Comparison of ENCODE assay signal across 15 cellular contexts in the genomic region with DNA sequence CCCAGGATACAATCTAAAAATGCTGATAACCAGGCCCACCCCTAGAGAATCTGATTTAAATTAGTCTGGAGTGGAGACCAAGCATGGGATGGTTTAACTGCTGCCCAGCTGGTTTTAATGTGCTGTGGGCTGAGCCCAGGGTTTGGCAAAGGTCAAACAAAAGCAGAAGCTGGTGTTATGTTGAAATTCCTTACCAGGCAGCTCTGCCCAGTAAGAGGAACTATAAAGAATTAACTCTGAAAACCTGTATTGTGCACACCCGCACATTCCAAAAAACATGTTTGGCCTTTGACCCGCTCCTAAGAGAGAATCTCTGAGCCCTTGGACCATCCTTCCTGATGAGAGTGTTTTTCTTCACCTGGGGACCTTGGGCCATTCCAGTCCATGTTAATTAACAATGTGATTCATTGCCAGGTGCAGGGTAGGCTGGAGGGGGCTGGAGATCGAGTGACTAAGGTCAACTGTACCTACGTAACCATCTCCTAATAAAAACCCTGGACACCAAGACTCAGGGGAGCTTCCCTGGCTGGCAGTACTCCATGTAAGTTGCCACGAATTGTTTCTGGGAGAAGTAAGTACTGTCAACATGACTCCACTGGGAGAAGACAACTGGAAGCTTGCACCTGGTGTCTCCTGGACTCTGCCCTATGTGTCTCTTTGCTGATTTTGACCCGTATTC. TPM values are rescaled to one million over a fixed set of nuclear protein-coding genes. Genes with fewer than 3 reads are reported as not detected.
A peak's percentile ranks its signal among the peaks of the same experiment; 100 is the strongest.
DNase-seq lines count a peak whose midpoint lies in the region; ATAC-seq and TF ChIP-seq lines count a peak whose summit lies in the region.
"Had no signal": no experiment of that assay in that cellular context is flagged by ENCODE, and none has a peak within 500 bp of the region (broad histone marks: within the 10 kb centered on the region; RNA-seq: fewer than 3 reads in every experiment).

No MANE protein-coding gene starts in this region.

- intact Hi-C loops in MCF 10A (cut with micrococcal nuclease) = no loop called here
- intact Hi-C loops in mammary epithelial cell (cut with micrococcal nuclease) = no loop called here
- intact Hi-C loops in right lobe of liver (cut with DNase I) = no loop called here
- intact Hi-C loops in ascending aorta (cut with DNase I) = no loop called here
- intact Hi-C loops in CD4-positive, alpha-beta memory T cell (cut with micrococcal nuclease) = no loop called here
- intact Hi-C loops in Caco-2 (cut with micrococcal nuclease; ENCODE audit: unreplicated experiment) = no loop called here

- H3K36me3 Mint-ChIP-seq in MCF 10A (ENCODE audit: insufficient read depth, unreplicated experiment) (peaks cover 5% of the 10 kb centered on the region), Caco-2 (ENCODE audit: insufficient read depth, unreplicated experiment) (peaks cover 4% of the 10 kb centered on the region)
- H3K36me3 Mint-ChIP-seq in activated T-helper 17 cell treated with anti-CD3 and anti-CD28 coated beads, Interleukin-2, amount 50 U/mL, for 72 hours (ENCODE audit: low read depth) = no peaks in the 10 kb centered on the region
- H3K36me3 Mint-ChIP-seq in CD4-positive, alpha-beta memory T cell = no peaks in the 10 kb centered on the region

- no peaks in the 10 kb centered on the region for H3K27me3 Mint-ChIP-seq in MCF 10A (ENCODE audit: insufficient read depth, unreplicated experiment)
- H3K27me3 Mint-ChIP-seq in activated T-helper 17 cell treated with anti-CD3 and anti-CD28 coated beads, Interleukin-2, amount 50 U/mL, for 72 hours = no peaks in the 10 kb centered on the region
- peaks cover 2 to 5% of the 10 kb centered on the region in 2 donors for H3K27me3 Mint-ChIP-seq in CD4-positive, alpha-beta memory T cell
- H3K27me3 Mint-ChIP-seq in Caco-2 (ENCODE audit: insufficient read depth, unreplicated experiment) = no peaks in the 10 kb centered on the region

- H3K4me3 ChIP-seq in mammary epithelial cell (replicated peaks in 1 of 3; ENCODE audit: insufficient read depth in 1 of 3, low read depth in 2 of 3, low read length in 3 of 3) (no peak overlapping the region), right lobe of liver (no peak overlapping the region), ascending aorta (no peak overlapping the region), Caco-2 (ENCODE audit: low read depth, low read length) (no peak overlapping the region)
- no peak overlapping the region for H3K4me3 ChIP-seq in CD4-positive, alpha-beta memory T cell (ENCODE audit: low read length in 2 of 2)
- H3K4me3 ChIP-seq: thoracic aorta had no signal

- in situ Hi-C loops in mammary epithelial cell (cut with MboI; ENCODE audit: low sequenced_read_pairs in 2 of 2) = no loop called here

- ATAC-seq in activated T-helper 17 cell treated with anti-CD3 and anti-CD28 coated beads, Interleukin-2, amount 50 U/mL, for 72 hours (replicated peaks) = no peak
- ATAC-seq in right lobe of liver = peak; percentile 73 to 82 (median 80)
- ATAC-seq: HCT116 had no signal

- H4K20me1 ChIP-seq in mammary epithelial cell (ENCODE audit: insufficient read depth, low read length) = no peaks in the 10 kb centered on the region

- H3K27ac ChIP-seq in mammary epithelial cell (ENCODE audit: insufficient read depth, low read depth, low read length) (no peak overlapping the region), right lobe of liver (peak overlapping the region; percentile 42 to 66 (median 63)), ascending aorta (no peak overlapping the region)
- H3K27ac ChIP-seq in CD4-positive, alpha-beta memory T cell (ENCODE audit: low read depth, low read length) = no peak overlapping the region
- H3K27ac ChIP-seq: thoracic aorta had no signal

- peak; percentile 24 for TF ChIP-seq POLR2A in right lobe of liver (IDR thresholded peaks at IDR 0.05)

- no peak overlapping the region for H3K4me2 ChIP-seq in mammary epithelial cell (ENCODE audit: insufficient read depth, low read depth, low read length)

- H3K36me3 ChIP-seq in mammary epithelial cell (ENCODE audit: insufficient read depth, low read length) (no peaks in the 10 kb centered on the region), right lobe of liver (no peaks in the 10 kb centered on the region), ascending aorta (no peaks in the 10 kb centered on the region), Caco-2 (ENCODE audit: control insufficient read depth, insufficient read depth, low read length) (no peaks in the 10 kb centered on the region)
- no peaks in the 10 kb centered on the region for H3K36me3 ChIP-seq in CD4-positive, alpha-beta memory T cell (ENCODE audit: insufficient read depth, low read length)
- H3K36me3 ChIP-seq: thoracic aorta had no signal

- H3K27ac Mint-ChIP-seq in MCF 10A (ENCODE audit: low read depth, unreplicated experiment) = peak overlapping the region; percentile 87
- peak overlapping the region; percentile 46 for H3K27ac Mint-ChIP-seq in activated T-helper 17 cell treated with anti-CD3 and anti-CD28 coated beads, Interleukin-2, amount 50 U/mL, for 72 hours
- H3K27ac Mint-ChIP-seq in CD4-positive, alpha-beta memory T cell = peak overlapping the region in 1 of 7 donors; percentile 38
- no peak overlapping the region for H3K27ac Mint-ChIP-seq in Caco-2 (ENCODE audit: unreplicated experiment)

- no peak overlapping the region for H2AFZ ChIP-seq in mammary epithelial cell (ENCODE audit: low read depth, low read length)

- TF ChIP-seq CTCF in MCF 10A (IDR thresholded peaks at IDR 0.05; ENCODE audit: unreplicated experiment) = no peak
- no peak for TF ChIP-seq CTCF in mammary epithelial cell (conservative IDR thresholded peaks at IDR 0.05 in 1 of 2, IDR thresholded peaks at IDR 0.05 in 1 of 2; ENCODE audit: extremely low read depth in 1 of 2, insufficient read depth in 1 of 2, low read depth in 1 of 2, low read length in 2 of 2)
- no peak for TF ChIP-seq CTCF in right lobe of liver (IDR thresholded peaks at IDR 0.05)
- TF ChIP-seq CTCF in ascending aorta (IDR thresholded peaks at IDR 0.05) = no peak
- TF ChIP-seq CTCF in Caco-2 (IDR thresholded peaks at IDR 0.05; ENCODE audit: insufficient read depth in 1 of 2, low read depth in 1 of 2, low read length in 1 of 2, severe bottlenecking in 1 of 2, unreplicated experiment in 1 of 2) = no peak

- H3K9me3 Mint-ChIP-seq in MCF 10A (ENCODE audit: unreplicated experiment) = no peaks in the 10 kb centered on the region
- H3K9me3 Mint-ChIP-seq in activated T-helper 17 cell treated with anti-CD3 and anti-CD28 coated beads, Interleukin-2, amount 50 U/mL, for 72 hours = no peaks in the 10 kb centered on the region
- no peaks in the 10 kb centered on the region for H3K9me3 Mint-ChIP-seq in CD4-positive, alpha-beta memory T cell
- no peaks in the 10 kb centered on the region for H3K9me3 Mint-ChIP-seq in Caco-2 (ENCODE audit: unreplicated experiment)

- POLR2A ChIA-PET in MCF 10A (lab: Yijun Ruan, JAX) = interaction anchor here (0.7 kb wide), 1 partner anchor 161 kb away, joined by 3 read pairs; no protein-coding TSS in a partner anchor
- POLR2A ChIA-PET in CD4-positive, alpha-beta memory T cell (lab: Charles Lee; ENCODE audit: partially characterized antibody) = interaction anchor here (0.6 kb wide), 1 partner anchor 117 kb away, joined by 3 read pairs; no protein-coding TSS in a partner anchor
- POLR2A ChIA-PET in Caco-2 (lab: Charles Lee) = no interaction called here

- 81% methylated on average over 6 of the region's 6 CpGs for WGBS in mammary epithelial cell (ENCODE audit: low coverage, missing lambda C conversion rate)
- WGBS in right lobe of liver (ENCODE audit: insufficient coverage, low coverage, low lambda C conversion rate, missing lambda C conversion rate) = 33% methylated on average over 6 of the region's 6 CpGs

- H3K27me3 ChIP-seq in mammary epithelial cell (ENCODE audit: insufficient read depth, low read length) (no peaks in the 10 kb centered on the region), right lobe of liver (no peaks in the 10 kb centered on the region), ascending aorta (no peaks in the 10 kb centered on the region), Caco-2 (replicated peaks; ENCODE audit: control insufficient read depth, insufficient read depth, low read length) (no peaks in the 10 kb centered on the region)
- no peaks in the 10 kb centered on the region for H3K27me3 ChIP-seq in CD4-positive, alpha-beta memory T cell (ENCODE audit: insufficient read depth, low read length)

- no peak overlapping the region for H3K9ac ChIP-seq in mammary epithelial cell (ENCODE audit: insufficient read depth, low read length)

- H3K9me3 ChIP-seq in mammary epithelial cell (replicated peaks; ENCODE audit: insufficient read depth, low read length) (no peaks in the 10 kb centered on the region), right lobe of liver (no peaks in the 10 kb centered on the region), ascending aorta (no peaks in the 10 kb centered on the region), Caco-2 (no peaks in the 10 kb centered on the region)
- H3K9me3 ChIP-seq in CD4-positive, alpha-beta memory T cell (ENCODE audit: control insufficient read depth in 1 of 2, low read length in 2 of 2) = no peaks in the 10 kb centered on the region
- H3K9me3 ChIP-seq: thoracic aorta had no signal

- CTCF ChIA-PET in MCF 10A (lab: Yijun Ruan, JAX) (interaction anchor here (0.6 to 3.0 kb wide), 6 partner anchors 12 to 160 kb away, joined by 3 to 11 read pairs (median 4); no protein-coding TSS in a partner anchor), mammary epithelial cell (lab: Charles Lee; ENCODE audit: low non-redundant PET) (no interaction called here), Caco-2 (lab: Charles Lee) (no interaction called here)
- CTCF ChIA-PET in CD4-positive, alpha-beta memory T cell (lab: Charles Lee; ENCODE audit: partially characterized antibody) = interaction anchor here (1.0 to 1.3 kb wide), 2 partner anchors 15 to 17 kb away, joined by 3 read pairs; no protein-coding TSS in a partner anchor

- H3K4me1 ChIP-seq in mammary epithelial cell (ENCODE audit: insufficient read depth, low read length) = no peaks in the 10 kb centered on the region
- peaks cover 0 to 34% (median 15%) of the 10 kb centered on the region in 4 donors for H3K4me1 ChIP-seq in right lobe of liver
- no peaks in the 10 kb centered on the region for H3K4me1 ChIP-seq in ascending aorta
- no peaks in the 10 kb centered on the region for H3K4me1 ChIP-seq in CD4-positive, alpha-beta memory T cell (ENCODE audit: insufficient read depth, low read length)
- H3K4me1 ChIP-seq in Caco-2 = no peaks in the 10 kb centered on the region

- H3K4me1 Mint-ChIP-seq in MCF 10A (ENCODE audit: insufficient read depth, unreplicated experiment) (peaks cover 13% of the 10 kb centered on the region), Caco-2 (ENCODE audit: low read depth, unreplicated experiment) (no peaks in the 10 kb centered on the region)
- no peaks in the 10 kb centered on the region for H3K4me1 Mint-ChIP-seq in activated T-helper 17 cell treated with anti-CD3 and anti-CD28 coated beads, Interleukin-2, amount 50 U/mL, for 72 hours
- peaks cover 0 to 2% (median 0%) of the 10 kb centered on the region in 4 donors for H3K4me1 Mint-ChIP-seq in CD4-positive, alpha-beta memory T cell

- DNase-seq in MCF 10A (ENCODE audit: unreplicated experiment) (no peak), mammary epithelial cell (no peak), right lobe of liver (no peak), ascending aorta (ENCODE audit: low spot score in 2 of 2) (no peak), DMS53 (lab: John Stamatoyannopoulos, UW) (no peak), Caco-2 (no peak)
- no peak for DNase-seq in CD4-positive, alpha-beta memory T cell
- DNase-seq: amniotic stem cell, NCI-H2029 treated with DMSO at 0.1 percent for 48 hours, T-helper 9 cell had no signal

- H3K79me2 ChIP-seq in mammary epithelial cell (ENCODE audit: insufficient read depth, low read length) = no peaks in the 10 kb centered on the region

- H3K4me3 Mint-ChIP-seq in MCF 10A (ENCODE audit: unreplicated experiment) (no peak overlapping the region), Caco-2 (ENCODE audit: unreplicated experiment) (no peak overlapping the region)
- H3K4me3 Mint-ChIP-seq in activated T-helper 17 cell treated with anti-CD3 and anti-CD28 coated beads, Interleukin-2, amount 50 U/mL, for 72 hours = no peak overlapping the region
- no peak overlapping the region for H3K4me3 Mint-ChIP-seq in CD4-positive, alpha-beta memory T cell

- dilution Hi-C loops in mammary epithelial cell (cut with HindIII; ENCODE audit: low sequenced_read_pairs) = loop anchor here (10.0 kb wide), 1 partner anchor 337 kb away; no protein-coding TSS in a partner anchor

- BruUV-seq in MCF 10A (replicated peaks; lab: Mats Ljungman, UMichigan) (no TSS peak), mammary epithelial cell (replicated peaks; lab: Mats Ljungman, UMichigan) (no TSS peak), Caco-2 (replicated peaks; lab: Mats Ljungman, UMichigan) (no TSS peak)

RNA-seq across cellular contexts. Expression of gene CCDC13, which starts 10.9 kb away (rescaled TPM):
- total RNA-seq in MCF 10A (2022) = 1.1 and 1.3 TPM in 2 replicates
- total RNA-seq in mammary epithelial cell = under 1 TPM; 0.49 to 0.50 TPM
- 0.15 TPM for polyA plus RNA-seq in mammary epithelial cell
- polyA minus RNA-seq in mammary epithelial cell = not detected
- under 1 TPM in 1 of 2 donors, not detected in 1; 0.24 TPM for total RNA-seq in activated T-helper 17 cell treated with anti-CD3 and anti-CD28 coated beads, Interleukin-2, amount 50 U/mL, for 72 hours
- 1 to 10 TPM; 1.2 to 2.5 (median 1.6) TPM for total RNA-seq in right lobe of liver
- total RNA-seq in ascending aorta = 2.1 TPM
- under 1 TPM; 0.72 to 0.96 TPM for total RNA-seq in CD4-positive, alpha-beta memory T cell
- under 1 TPM; 0.15 to 0.25 TPM for polyA plus RNA-seq in CD4-positive, alpha-beta memory T cell
- 0.82 and 1.4 TPM in 2 replicates for total RNA-seq in Caco-2 (2022)

RNA-seq across cellular contexts. Expression of gene HIGD1A, which starts 42.1 kb away (rescaled TPM):
- total RNA-seq in MCF 10A (2022) = 140 and 161 TPM in 2 replicates
- total RNA-seq in mammary epithelial cell = 100 to 1,000 TPM; 139 to 165 TPM
- polyA plus RNA-seq in mammary epithelial cell = 170 TPM
- 31.3 TPM for polyA minus RNA-seq in mammary epithelial cell
- total RNA-seq in activated T-helper 17 cell treated with anti-CD3 and anti-CD28 coated beads, Interleukin-2, amount 50 U/mL, for 72 hours = 10 to 100 TPM; 46.4 to 84.4 TPM
- total RNA-seq in right lobe of liver = 100 to 1,000 TPM; 104 to 348 (median 175) TPM
- total RNA-seq in ascending aorta = 109 TPM
- 10 to 100 TPM; 24.3 to 26.7 TPM for total RNA-seq in CD4-positive, alpha-beta memory T cell
- polyA plus RNA-seq in CD4-positive, alpha-beta memory T cell = 100 to 1,000 TPM in 1 of 2 donors, 10 to 100 TPM in 1; 91.3 to 157 TPM
- 108 and 112 TPM in 2 replicates for total RNA-seq in Caco-2 (2022)

RNA-seq across cellular contexts. Expression of gene ACKR2, which starts 47.1 kb away (rescaled TPM):
- 0.42 and 0.61 TPM in 2 replicates for total RNA-seq in MCF 10A (2022)
- total RNA-seq in mammary epithelial cell = under 1 TPM; 0.52 to 0.67 TPM
- polyA plus RNA-seq in mammary epithelial cell = 0.19 TPM
- polyA minus RNA-seq in mammary epithelial cell = not detected
- total RNA-seq in activated T-helper 17 cell treated with anti-CD3 and anti-CD28 coated beads, Interleukin-2, amount 50 U/mL, for 72 hours = 1 to 10 TPM in 1 of 2 donors, under 1 TPM in 1; 0.77 to 1.3 TPM
- 10 to 100 TPM; 17.0 to 36.1 (median 23.0) TPM for total RNA-seq in right lobe of liver
- 24.5 TPM for total RNA-seq in ascending aorta
- under 1 TPM; 0.28 to 0.49 TPM for total RNA-seq in CD4-positive, alpha-beta memory T cell
- not detected for polyA plus RNA-seq in CD4-positive, alpha-beta memory T cell
- 3.5 and 4.1 TPM in 2 replicates for total RNA-seq in Caco-2 (2022)

RNA-seq across cellular contexts. Expression of gene HHATL, which starts 59.6 kb away (rescaled TPM):
- not detected in 2 replicates for total RNA-seq in MCF 10A (2022)
- not detected for total RNA-seq in mammary epithelial cell
- polyA plus RNA-seq in mammary epithelial cell = not detected
- polyA minus RNA-seq in mammary epithelial cell = not detected
- not detected for total RNA-seq in activated T-helper 17 cell treated with anti-CD3 and anti-CD28 coated beads, Interleukin-2, amount 50 U/mL, for 72 hours
- total RNA-seq in right lobe of liver = 1 to 10 TPM in 1 of 6 experiments, under 1 TPM in 2, not detected in 3; 0.29 to 1.0 (median 0.60) TPM
- total RNA-seq in ascending aorta = not detected
- total RNA-seq in CD4-positive, alpha-beta memory T cell = not detected
- polyA plus RNA-seq in CD4-positive, alpha-beta memory T cell = not detected
- not detected in 2 replicates for total RNA-seq in Caco-2 (2022)
- total RNA-seq: OCI-LY7, renal cortical epithelial cell, thoracic aorta had no signal

Comparison
In these comparisons a context has a peak if more than half of its experiments do, and no peak if none do; other contexts are left out.
1. CTCF ChIA-PET loops: an anchor here in MCF 10A (0.6 to 3.0 kb wide) and CD4-positive, alpha-beta memory T cell (1.0 to 1.3 kb wide); none called in mammary epithelial cell and Caco-2.
2. H3K27ac ChIP-seq: peak in right lobe of liver (3 of 3); none in mammary epithelial cell (single experiment), ascending aorta (0 of 2) and CD4-positive, alpha-beta memory T cell (single experiment).